ENCODE assay signal across 1 cellular context in genomic region chr1:178512566-178513277, GRCh38.
TF ChIP-seq lines count a peak whose summit lies in the region.

TSS of gene TEX35 (plus strand) at chr1:178513109. CDS start at chr1:178513189, 80 bp downstream.

TF ChIP-seq in H1, 55 proteins besides CTCF, POLR2A, EP300 and RAD21 (continued from another document):
- TF ChIP-seq RXRA (IDR thresholded peaks at IDR 0.05; ENCODE audit: insufficient read depth, low read depth, low read length) = no peak
- no peak for TF ChIP-seq EGR1 (IDR thresholded peaks at IDR 0.05; ENCODE audit: borderline replicate concordance, low read depth, low read length)
